In the genomic region with DNA sequence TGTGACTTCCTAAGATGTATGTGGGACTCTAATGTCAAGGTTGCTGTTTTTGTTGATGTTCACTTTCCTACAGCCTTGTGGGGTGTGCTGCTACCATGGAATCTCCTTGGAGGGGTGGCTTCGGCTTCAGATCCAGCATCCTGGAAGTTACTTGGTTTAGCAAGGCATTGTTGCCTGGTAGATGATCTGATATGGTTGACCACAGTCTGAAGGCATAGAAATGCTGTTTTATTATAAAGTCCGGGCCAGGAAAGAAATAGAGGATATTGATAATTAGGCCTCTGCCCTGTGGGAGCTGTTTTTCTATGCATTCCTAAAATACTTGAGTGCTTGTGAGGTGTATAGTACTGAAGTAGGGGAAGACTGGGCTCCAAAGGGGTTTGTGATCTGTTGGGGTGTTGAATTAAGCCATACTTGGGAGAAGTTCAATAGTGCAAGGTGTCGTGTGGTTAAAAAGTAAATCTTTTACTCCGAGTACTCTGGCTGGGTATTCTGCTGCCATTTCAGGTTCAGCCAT, we compare ENCODE assay signal across 16 cellular contexts. TPM values are rescaled to one million over a fixed set of nuclear protein-coding genes. Genes with fewer than 3 reads are reported as not detected.
A peak's percentile ranks its signal among the peaks of the same experiment; 100 is the strongest.
DNase-seq lines count a peak whose midpoint lies in the region; ATAC-seq and TF ChIP-seq lines count a peak whose summit lies in the region.
"Had no signal": no experiment of that assay in that cellular context is flagged by ENCODE, and none has a peak within 500 bp of the region (broad histone marks: within the 10 kb centered on the region; RNA-seq: fewer than 3 reads in every experiment).

No MANE protein-coding gene starts in this region.

- peaks cover 12% of the 10 kb centered on the region; the same call in 1 of the 2 replicates for H4K20me1 ChIP-seq in GM23338 (replicated peaks; ENCODE audit: insufficient read depth)

- H3K36me3 ChIP-seq in GM23338 (ENCODE audit: insufficient read depth), result no peaks in the 10 kb centered on the region
- no peaks in the 10 kb centered on the region for H3K36me3 ChIP-seq in adrenal gland (replicated peaks in 1 of 2)
- H3K36me3 ChIP-seq in left lung, result peaks cover 0 to 6% of the 10 kb centered on the region in 2 donors

- H3K9me3 Mint-ChIP-seq in GM23338, result no peaks in the 10 kb centered on the region
- H3K9me3 Mint-ChIP-seq: stimulated activated memory B cell treated with anti-CD40 and anti-IgM and Interleukin-4, amounts not matched to agents 10 μg/mL and 1 μg/mL and 100 μg/mL, for 72 hours had no signal

- 0 out of 2 replicates have a peak overlapping the region, but pooled peaks have one; percentile 41 for H3K4me2 ChIP-seq in GM23338

- no peak overlapping the region for H3K4me3 ChIP-seq in GM23338
- H3K4me3 ChIP-seq in adrenal gland, result no peak overlapping the region
- H3K4me3 ChIP-seq in left lung, result no peak overlapping the region

- H3K36me3 Mint-ChIP-seq in GM23338 (ENCODE audit: low read depth), result peaks cover 6% of the 10 kb centered on the region; the same call in 2 of the 3 replicates

- H3K9me3 ChIP-seq in adrenal gland (replicated peaks in 1 of 3), result no peaks in the 10 kb centered on the region
- H3K9me3 ChIP-seq in left lung, result no peaks in the 10 kb centered on the region

- H2AFZ ChIP-seq in GM23338, result no peak overlapping the region

- WGBS in adrenal gland, 4 donors, result 71 to 82% (median 82%) methylated on average over 4 of the region's 4 CpGs

- intact Hi-C loops in adrenal gland (cut with DNase I) (no loop called here), left lung (cut with DNase I) (no loop called here)

- H3K4me1 ChIP-seq in GM23338 (ENCODE audit: insufficient read depth), result peaks cover 7% of the 10 kb centered on the region
- peaks cover 26 to 30% of the 10 kb centered on the region in 2 donors for H3K4me1 ChIP-seq in adrenal gland (replicated peaks in 1 of 2)
- H3K4me1 ChIP-seq in left lung, result peaks cover 5 to 49% of the 10 kb centered on the region in 2 donors

- H3K27me3 Mint-ChIP-seq in GM23338 (ENCODE audit: insufficient read depth, low read depth, poor library complexity), result no peaks in the 10 kb centered on the region
- H3K27me3 Mint-ChIP-seq: stimulated activated memory B cell treated with anti-CD40 and anti-IgM and Interleukin-4, amounts not matched to agents 10 μg/mL and 1 μg/mL and 100 μg/mL, for 72 hours had no signal

- ATAC-seq in GM23338, result peak; percentile 59
- peak; percentile 18 for ATAC-seq in left lung
- no peak for ATAC-seq in GM19351 (IDR thresholded peaks at IDR 0.05; ENCODE audit: unreplicated experiment)
- ATAC-seq: stimulated activated memory B cell treated with anti-CD40 and anti-IgM and Interleukin-4, amounts not matched to agents 10 μg/mL and 1 μg/mL and 100 μg/mL, for 72 hours had no signal

- no peaks in the 10 kb centered on the region for H3K9me2 ChIP-seq in GM23338 (ENCODE audit: insufficient read depth)

- no peak for DNase-seq in GM23338 (ENCODE audit: low spot score)
- peak in 2 of 7 donors; percentile 4 to 34 for DNase-seq in adrenal gland
- no peak for DNase-seq in left lung
- no peak for DNase-seq in COLO829 (ENCODE audit: low spot score)
- DNase-seq in NCI-H524 treated with DMSO at 0.1 percent for 48 hours (lab: John Stamatoyannopoulos, UW), result no peak
- DNase-seq in DMS114 treated with DMSO at 0.1 percent for 48 hours (lab: John Stamatoyannopoulos, UW; ENCODE audit: unreplicated experiment), result no peak
- DNase-seq: activated gamma-delta T cell treated with Interleukin-2 at 50 U/mL for 16 hours, aorta, hippocampal formation, KG1, NCI-H1417 treated with DMSO at 0.1 percent for 48 hours, NCI-H2227 treated with DMSO at 0.1 percent for 48 hours had no signal

- H3K79me2 ChIP-seq in GM23338 (replicated peaks; ENCODE audit: insufficient read depth), result peaks cover 46% of the 10 kb centered on the region

- TF ChIP-seq CTCF in GM23338 (conservative IDR thresholded peaks at IDR 0.05; ENCODE audit: low read depth in 2 of 2) (no peak), adrenal gland (IDR thresholded peaks at IDR 0.05) (no peak), left lung (IDR thresholded peaks at IDR 0.05) (no peak)

- no peaks in the 10 kb centered on the region for H3F3A ChIP-seq in GM23338 (replicated peaks; ENCODE audit: low read depth)

- no peak for TF ChIP-seq POLR2A in adrenal gland (IDR thresholded peaks at IDR 0.05)

- peak overlapping the region; percentile 78; the same call in 1 of the 2 replicates for H3K27ac ChIP-seq in GM23338 (ENCODE audit: low read depth)
- peak overlapping the region in 4 of 5 donors; percentile 18 to 78 (median 65) for H3K27ac ChIP-seq in adrenal gland
- H3K27ac ChIP-seq in left lung, result peak overlapping the region in 1 of 2 donors; percentile 81
- peak overlapping the region; percentile 30 for H3K27ac ChIP-seq in temporal lobe (ENCODE audit: low read depth, low read length)
- H3K27ac ChIP-seq: C4-2B had no signal

- H3K27me3 ChIP-seq in GM23338 (ENCODE audit: insufficient read depth), result no peaks in the 10 kb centered on the region
- no peaks in the 10 kb centered on the region for H3K27me3 ChIP-seq in adrenal gland
- no peaks in the 10 kb centered on the region for H3K27me3 ChIP-seq in left lung

- H3K27ac Mint-ChIP-seq in GM23338, result no peak overlapping the region
- H3K27ac Mint-ChIP-seq: stimulated activated memory B cell treated with anti-CD40 and anti-IgM and Interleukin-4, amounts not matched to agents 10 μg/mL and 1 μg/mL and 100 μg/mL, for 72 hours had no signal

- H3K4me3 Mint-ChIP-seq in GM23338, result no peak overlapping the region
- H3K4me3 Mint-ChIP-seq: stimulated activated memory B cell treated with anti-CD40 and anti-IgM and Interleukin-4, amounts not matched to agents 10 μg/mL and 1 μg/mL and 100 μg/mL, for 72 hours had no signal

- no peaks in the 10 kb centered on the region for H3K4me1 Mint-ChIP-seq in GM23338

TF ChIP-seq in GM23338, 12 proteins besides CTCF, POLR2A, EP300 and RAD21 (continues in another document):
- TF ChIP-seq EZH2 (IDR thresholded peaks at IDR 0.05; ENCODE audit: low read depth, unreplicated experiment), result no peak

RNA-seq across cellular contexts. Expression of a gene that starts 27.3 kb away (rescaled TPM):
- 3.3 and 3.5 TPM in 2 replicates for total RNA-seq in GM23338 (2014; rRNA removed; shearing (Covaris generic))
- polyA plus RNA-seq in GM23338 (2016; fragmentation: Nextera tagmentation; extraction: Ambion mirVana) (2.0 TPM in 2 replicates), adrenal gland (10 to 100 TPM in 1 of 3 donors, 1 to 10 TPM in 2; 5.3 to 12.3 (median 8.3) TPM)
- total RNA-seq in adrenal gland (10 to 100 TPM; 10.9 to 38.2 (median 31.1) TPM), left lung (10 to 100 TPM; 21.9 to 34.4 TPM), temporal lobe (21.1 TPM)

RNA-seq across cellular contexts. Expression of a gene that starts 45.3 kb away (rescaled TPM):
- 75.0 and 75.9 TPM in 2 replicates for total RNA-seq in GM23338 (2014; rRNA removed; shearing (Covaris generic))
- polyA plus RNA-seq in GM23338 (2016; fragmentation: Nextera tagmentation; extraction: Ambion mirVana) (217 and 250 TPM in 2 replicates), adrenal gland (100 to 1,000 TPM; 139 to 413 (median 201) TPM)
- total RNA-seq in adrenal gland (100 to 1,000 TPM; 159 to 338 (median 253) TPM), left lung (100 to 1,000 TPM; 380 to 385 TPM), temporal lobe (21.4 TPM)
